In the genomic region with DNA sequence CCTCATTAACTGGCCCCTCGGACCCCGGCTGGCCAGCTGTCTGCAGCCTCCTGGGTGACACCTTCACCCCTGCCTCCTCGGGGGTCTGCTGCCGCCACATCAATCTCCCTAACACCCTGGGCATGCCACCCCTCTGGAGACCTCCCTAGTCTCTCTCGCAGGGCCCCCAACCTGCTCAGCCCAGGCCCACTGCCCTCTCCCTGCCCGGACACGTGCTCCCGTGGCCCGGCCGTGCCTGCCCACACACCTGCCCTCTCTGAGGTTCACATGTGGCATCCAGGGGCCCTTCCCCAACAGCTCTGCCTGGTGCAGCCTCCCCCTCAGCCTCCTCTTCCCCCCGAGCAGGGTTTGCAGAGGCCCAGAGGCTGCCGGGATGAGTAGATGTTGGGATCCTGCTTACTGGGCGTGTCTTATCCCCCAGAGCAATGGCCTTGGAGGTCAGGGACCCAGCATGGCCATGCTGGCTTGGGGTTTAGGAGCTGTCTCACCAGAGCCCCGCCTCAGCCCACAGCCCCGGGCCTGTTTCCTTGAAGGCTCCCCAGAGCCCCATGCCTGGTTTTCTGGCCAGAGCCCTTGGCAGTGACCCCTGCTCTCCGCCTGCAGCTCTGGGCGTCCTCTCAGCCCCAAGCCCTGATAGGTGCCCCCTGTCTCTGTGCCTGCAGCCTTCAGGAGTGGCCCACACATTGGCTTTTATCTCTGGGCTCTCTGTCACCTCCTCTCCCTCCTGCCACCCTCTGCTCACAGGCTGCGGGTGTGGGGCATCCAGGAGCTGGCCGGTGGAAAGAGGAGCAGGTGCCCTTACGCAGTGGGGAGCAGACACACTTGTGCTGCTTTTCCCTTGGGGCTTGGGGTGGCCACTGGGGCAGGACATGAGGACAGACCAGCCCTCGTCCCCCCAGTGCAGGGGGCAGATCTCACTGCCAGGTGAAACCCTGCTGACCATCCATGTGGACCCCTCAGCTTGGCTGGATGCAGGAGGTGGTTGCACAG, we compare ENCODE assay signal across 31 cellular contexts. TPM values are rescaled to one million over a fixed set of nuclear protein-coding genes. Genes with fewer than 3 reads are reported as not detected.
DNase-seq lines count a peak whose midpoint lies in the region; ATAC-seq and TF ChIP-seq lines count a peak whose summit lies in the region.
"Had no signal": no experiment of that assay in that cellular context is flagged by ENCODE, and none has a peak within 500 bp of the region (broad histone marks: within the 10 kb centered on the region; RNA-seq: fewer than 3 reads in every experiment).

No MANE protein-coding gene starts in this region.

- H3K27me3 ChIP-seq in HL-60 (ENCODE audit: insufficient read depth, poor library complexity, severe bottlenecking) (no peaks in the 10 kb centered on the region), esophagus (ENCODE audit: control insufficient read depth in 1 of 2, insufficient read depth in 2 of 2, low read length in 2 of 2) (no peaks in the 10 kb centered on the region)
- H3K27me3 ChIP-seq: adrenal gland, BLaER1, heart left ventricle, tibial nerve had no signal

- ATAC-seq in sciatic nerve (peak; percentile 13), GM19397 (IDR thresholded peaks at IDR 0.05; ENCODE audit: unreplicated experiment) (no peak), HG03025 (IDR thresholded peaks at IDR 0.05; ENCODE audit: low FRiP score, unreplicated experiment) (no peak)
- ATAC-seq: activated CD8-positive, alpha-beta memory T cell treated with anti-CD3 and anti-CD28 coated beads, Interleukin-2, amount 10 ng/mL, durations not matched to agents 7 days and 5 days; HCT116; Panc1; WTC11 had no signal

- H3K9me3 ChIP-seq in esophagus (ENCODE audit: control insufficient read depth in 2 of 2, insufficient read depth in 1 of 2, low read depth in 1 of 2, low read length in 1 of 2), result no peaks in the 10 kb centered on the region
- H3K9me3 ChIP-seq: adrenal gland, BLaER1, heart left ventricle, tibial nerve had no signal

- no peaks in the 10 kb centered on the region for H3K36me3 Mint-ChIP-seq in CD14-positive monocyte
- H3K36me3 Mint-ChIP-seq: activated CD8-positive, alpha-beta memory T cell treated with anti-CD3 and anti-CD28 coated beads, Interleukin-2, amount 10 ng/mL, durations not matched to agents 7 days and 5 days; WTC11 had no signal

- H3K27me3 Mint-ChIP-seq in CD14-positive monocyte (ENCODE audit: low read depth in 3 of 3), result peaks cover 0 to 8% (median 0%) of the 10 kb centered on the region in 3 donors

- intact Hi-C loops in CD14-positive monocyte (cut with micrococcal nuclease) (no loop called here), sciatic nerve (cut with DNase I) (no loop called here)

- WGBS in esophagus, 2 donors, result 62 to 63% methylated on average over 21 of the region's 21 CpGs

- peak overlapping the region in 6 of 7 donors; percentile 44 to 81 (median 60) for H3K27ac Mint-ChIP-seq in CD14-positive monocyte
- H3K27ac Mint-ChIP-seq: activated CD8-positive, alpha-beta memory T cell treated with anti-CD3 and anti-CD28 coated beads, Interleukin-2, amount 10 ng/mL, durations not matched to agents 7 days and 5 days; activated naive CD4-positive, alpha-beta T cell treated with anti-CD3 and anti-CD28 coated beads for 36 hours; brain; progenitor cell of endocrine pancreas; WTC11 had no signal

- H3K4me1 Mint-ChIP-seq in CD14-positive monocyte, result peaks cover 48% of the 10 kb centered on the region
- H3K4me1 Mint-ChIP-seq: activated CD8-positive, alpha-beta memory T cell treated with anti-CD3 and anti-CD28 coated beads, Interleukin-2, amount 10 ng/mL, durations not matched to agents 7 days and 5 days had no signal

- no peaks in the 10 kb centered on the region for H3K36me3 ChIP-seq in esophagus (ENCODE audit: control insufficient read depth in 2 of 2, insufficient read depth in 2 of 2, low read length in 1 of 2)
- H3K36me3 ChIP-seq: adrenal gland, BLaER1, heart left ventricle, tibial nerve had no signal

- no peak for TF ChIP-seq CTCF in CD14-positive monocyte (IDR thresholded peaks at IDR 0.05)
- TF ChIP-seq CTCF in HL-60 (IDR thresholded peaks at IDR 0.05; ENCODE audit: insufficient read depth, low read length), result no peak

- peaks cover 0 to 21% of the 10 kb centered on the region in 2 donors for H3K4me1 ChIP-seq in esophagus (ENCODE audit: control insufficient read depth in 2 of 2, insufficient read depth in 2 of 2, low read length in 1 of 2)
- H3K4me1 ChIP-seq: adrenal gland, BLaER1 had no signal

- peak overlapping the region; percentile 98 for H3K27ac ChIP-seq in HL-60 (replicated peaks)
- peak overlapping the region; percentile 60 to 86 for H3K27ac ChIP-seq in esophagus (ENCODE audit: low read depth in 2 of 2, low read length in 1 of 2)
- H3K27ac ChIP-seq: adrenal gland, BLaER1, epithelial cell of prostate, heart left ventricle, tibial nerve had no signal

- H3K4me3 Mint-ChIP-seq in CD14-positive monocyte, result peak overlapping the region; percentile 45 to 76
- H3K4me3 Mint-ChIP-seq: activated CD8-positive, alpha-beta memory T cell treated with anti-CD3 and anti-CD28 coated beads, Interleukin-2, amount 10 ng/mL, durations not matched to agents 7 days and 5 days; activated naive CD4-positive, alpha-beta T cell treated with anti-CD3 and anti-CD28 coated beads for 36 hours; brain; neural crest cell; WTC11 had no signal

- H3K4me3 ChIP-seq in HL-60 (replicated peaks; ENCODE audit: insufficient read depth, low read length) (no peak overlapping the region), esophagus (ENCODE audit: low read depth in 1 of 2, low read length in 2 of 2) (peak overlapping the region; percentile 28 to 35)
- H3K4me3 ChIP-seq: adrenal gland, BLaER1, heart left ventricle, lung, tibial nerve had no signal

- H3K9me3 Mint-ChIP-seq in CD14-positive monocyte, result peaks cover 0 to 2% (median 0%) of the 10 kb centered on the region in 7 donors
- H3K9me3 Mint-ChIP-seq: activated naive CD4-positive, alpha-beta T cell treated with anti-CD3 and anti-CD28 coated beads for 36 hours; neural crest cell had no signal

- DNase-seq in CD14-positive monocyte (ENCODE audit: low spot score) (no peak), HL-60 (ENCODE audit: low read depth in 1 of 2, low spot score in 1 of 2) (peak; percentile 69 to 81), sciatic nerve (ENCODE audit: low spot score) (no peak), OCI-M2 (lab: John Stamatoyannopoulos, UW; ENCODE audit: unreplicated experiment) (no peak), NCI-H748 treated with DMSO at 0.1 percent for 48 hours (lab: John Stamatoyannopoulos, UW) (no peak)
- DNase-seq: activated CD8-positive, alpha-beta memory T cell treated with anti-CD3 and anti-CD28 coated beads, Interleukin-2, amount 10 ng/mL, durations not matched to agents 7 days and 5 days; activated naive CD4-positive, alpha-beta T cell treated with anti-CD3 and anti-CD28 coated beads for 36 hours; activated T-cell treated with anti-CD3 and anti-CD28 coated beads, Interleukin-2, amount 50 U/mL, for 48 hours; cerebellar nuclear complex; GDM1; heart left ventricle; NCI-H1092; NCI-H187 treated with DMSO at 0.1 percent for 48 hours; NCI-H2171 treated with DMSO at 0.1 percent for 48 hours; NCI-H524; SHP77 treated with DMSO at 0.1 percent for 48 hours; T1000 had no signal

RNA-seq across cellular contexts. Expression of gene SEPTIN5, which starts 25.7 kb away (rescaled TPM):
- polyA plus RNA-seq in CD14-positive monocyte (under 1 TPM in 1 of 2 donors, not detected in 1; 0.50 TPM), esophagus (10 to 100 TPM; 40.8 to 51.8 TPM)
- total RNA-seq in sciatic nerve, result 22.5 TPM

RNA-seq across cellular contexts. Expression of gene GP1BB, which starts 34.7 kb away (rescaled TPM):
- polyA plus RNA-seq in CD14-positive monocyte, result 1 to 10 TPM in 1 of 2 donors, under 1 TPM in 1; 0.26 to 1.5 TPM
- 1 to 10 TPM; 7.6 to 9.0 TPM for polyA plus RNA-seq in esophagus
- total RNA-seq in sciatic nerve, result 4.1 TPM
- total RNA-seq: activated CD8-positive, alpha-beta memory T cell treated with anti-CD3 and anti-CD28 coated beads, Interleukin-2, amount 10 ng/mL, durations not matched to agents 7 days and 5 days; activated naive CD4-positive, alpha-beta T cell treated with anti-CD3 and anti-CD28 coated beads for 36 hours had no signal

Comparison
In these comparisons a context has a peak if more than half of its experiments do, and no peak if none do; other contexts are left out.
1. DNase-seq: peak in HL-60 (2 of 2); none in CD14-positive monocyte (single experiment), sciatic nerve (single experiment), OCI-M2 (single experiment) and NCI-H748 treated with DMSO at 0.1 percent for 48 hours (single experiment).
2. RNA of gene SEPTIN5, which starts 25.7 kb away (polyA plus RNA-seq): 40.8 to 51.8 TPM in esophagus; 0.50 TPM in CD14-positive monocyte; every median in the first group is over 10 times any median in the second.